Comparison of ENCODE assay signal across 8 cellular contexts in genomic region chr3:194573680-194574437, GRCh38. TPM values are rescaled to one million over a fixed set of nuclear protein-coding genes. Genes with fewer than 3 reads are reported as not detected.
DNase-seq lines count a peak whose midpoint lies in the region; ATAC-seq and TF ChIP-seq lines count a peak whose summit lies in the region.

No MANE protein-coding gene starts in this region.

- peaks cover 12 to 51% (median 21%) of the 10 kb centered on the region in 3 donors for H3K4me1 ChIP-seq in esophagus squamous epithelium

- no peaks in the 10 kb centered on the region for H3K9me3 Mint-ChIP-seq in osteocyte (ENCODE audit: unreplicated experiment)

- H3K27me3 ChIP-seq in esophagus squamous epithelium: peaks cover 0 to 19% (median 0%) of the 10 kb centered on the region in 4 donors

- H3K27ac ChIP-seq in esophagus squamous epithelium: peak overlapping the region in 3 of 4 donors; percentile 2 to 81 (median 57)

- ATAC-seq in HG02571 (IDR thresholded peaks at IDR 0.05; ENCODE audit: unreplicated experiment): peak; percentile 72

- intact Hi-C loops in esophagus squamous epithelium (cut with DNase I): no loop called here

- peak in 5 of 6 experiments; percentile 14 to 47 (median 41) for TF ChIP-seq CTCF in esophagus squamous epithelium (IDR thresholded peaks at IDR 0.05)
- peak; percentile 66 for TF ChIP-seq CTCF in osteocyte (IDR thresholded peaks at IDR 0.05)

- no peaks in the 10 kb centered on the region for H3K36me3 Mint-ChIP-seq in osteocyte (ENCODE audit: unreplicated experiment)

- no peak overlapping the region for H3K27ac Mint-ChIP-seq in osteocyte (ENCODE audit: unreplicated experiment)

- peak; percentile 21 for DNase-seq in SKM-1 (lab: John Stamatoyannopoulos, UW; ENCODE audit: unreplicated experiment)
- DNase-seq in SKM-1 treated with dmso at 0.1 percent for 144 hours (lab: John Stamatoyannopoulos, UW; ENCODE audit: unreplicated experiment): no peak
- DNase-seq in NCI-H146 (lab: John Stamatoyannopoulos, UW): peak; percentile 83
- peak; percentile 21 to 29 for DNase-seq in activated CD4-positive, alpha-beta T cell treated with anti-CD3 and anti-CD28 coated beads, Interleukin-2, amount 50 U/mL, for 4 hours
- no peak for DNase-seq in esophagus squamous epithelium (lab: John Stamatoyannopoulos, UW)
- DNase-seq in osteocyte (ENCODE audit: extremely low spot score, unreplicated experiment): no peak
- DNase-seq in epidermal melanocyte (ENCODE audit: insufficient read length, low spot score): no peak

- no peaks in the 10 kb centered on the region for H3K27me3 Mint-ChIP-seq in osteocyte (ENCODE audit: unreplicated experiment)

- TF ChIP-seq POLR2A in esophagus squamous epithelium (IDR thresholded peaks at IDR 0.05): no peak

- H3K4me3 ChIP-seq in esophagus squamous epithelium: no peak overlapping the region

- no peaks in the 10 kb centered on the region for H3K9me3 ChIP-seq in esophagus squamous epithelium

- no peaks in the 10 kb centered on the region for H3K36me3 ChIP-seq in esophagus squamous epithelium

- H3K4me1 Mint-ChIP-seq in osteocyte (ENCODE audit: unreplicated experiment): peaks cover 45% of the 10 kb centered on the region

- H3K4me3 Mint-ChIP-seq in osteocyte (ENCODE audit: unreplicated experiment): no peak overlapping the region

- WGBS in esophagus squamous epithelium, 2 donors: 69 to 76% methylated on average over 6 to 9 of the region's 10 CpGs

RNA-seq across cellular contexts. Expression of gene TMEM44, which starts 59.4 kb away (rescaled TPM):
- total RNA-seq in esophagus squamous epithelium (10 to 100 TPM in 1 of 4 donors, 1 to 10 TPM in 3; 4.7 to 11.9 (median 7.6) TPM), osteocyte (27.9 and 34.2 TPM in 2 replicates)

Comparison
In these comparisons a context has a peak if more than half of its experiments do, and no peak if none do; other contexts are left out.
1. DNase-seq: peak in SKM-1 (single experiment), NCI-H146 (single experiment) and activated CD4-positive, alpha-beta T cell treated with anti-CD3 and anti-CD28 coated beads, Interleukin-2, amount 50 U/mL, for 4 hours (2 of 2); none in SKM-1 treated with dmso at 0.1 percent for 144 hours (single experiment), esophagus squamous epithelium (single experiment), osteocyte (single experiment) and epidermal melanocyte (single experiment).